In the genomic region with DNA sequence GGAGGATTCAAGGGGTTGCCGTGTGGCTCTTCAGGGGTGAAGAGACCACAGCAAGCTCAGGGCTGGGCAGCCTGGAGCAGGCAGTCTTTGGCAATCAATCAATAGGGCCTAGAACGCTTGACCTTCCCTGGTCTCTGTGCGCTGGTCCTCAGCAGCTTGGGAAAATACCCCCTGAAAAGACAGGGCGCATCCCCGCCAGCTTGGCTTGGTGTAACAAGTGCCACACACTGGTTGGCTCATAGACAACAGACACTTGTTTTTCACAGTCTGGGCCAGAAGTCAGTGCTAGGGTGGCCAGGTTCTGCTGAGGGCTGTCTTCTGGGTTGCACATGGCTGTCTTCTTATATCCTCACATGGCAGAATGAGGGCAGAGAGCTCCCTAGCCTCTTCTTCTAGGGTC, we compare ENCODE assay signal across 9 cellular contexts.
"Had no signal": no experiment of that assay in that cellular context is flagged by ENCODE, and none has a peak within 500 bp of the region (broad histone marks: within the 10 kb centered on the region; RNA-seq: fewer than 3 reads in every experiment).

No MANE protein-coding gene starts in this region.

- H3K27ac Mint-ChIP-seq: HFFc6 had no signal

- H3K4me1 ChIP-seq: HAP-1 had no signal

- H3K4me3 ChIP-seq: GM23248, HAP-1, K562 had no signal

- ATAC-seq: HCT116, K562 had no signal

- H3K9me3 ChIP-seq: HAP-1 had no signal

- H3K27ac ChIP-seq: GM23248 had no signal

- H3K4me3 Mint-ChIP-seq: HFFc6 had no signal

- H3K9ac ChIP-seq: GM23248 had no signal

- H3K36me3 ChIP-seq: HAP-1 had no signal

- DNase-seq: GM23248, GOT3, H7, HFFc6, IMR-90, KG1 had no signal
